ENCODE assay signal across 8 cellular contexts in the genomic region with DNA sequence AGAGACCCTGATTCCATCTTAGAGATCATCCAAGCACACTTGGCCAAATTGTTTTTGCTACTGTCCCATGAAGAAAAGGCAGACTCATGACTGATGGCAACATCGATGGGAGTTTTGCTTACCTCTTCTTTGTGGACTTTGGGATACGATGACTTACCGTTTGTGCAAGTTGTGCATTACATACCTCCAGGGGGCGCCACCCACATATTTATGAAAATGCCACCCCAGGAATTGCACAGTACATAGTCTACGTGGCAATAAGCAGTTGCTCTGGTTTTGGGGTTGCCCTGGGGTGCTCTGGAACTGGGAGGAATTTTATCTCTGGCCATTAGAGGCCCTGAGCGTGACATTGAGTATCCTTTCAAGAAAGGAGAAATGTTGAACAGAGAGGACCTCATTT.
A peak's percentile ranks its signal among the peaks of the same experiment; 100 is the strongest.
DNase-seq lines count a peak whose midpoint lies in the region; TF ChIP-seq lines count a peak whose summit lies in the region.
"Not testable (repeated sequence)": the region's sequence is repeated elsewhere in the genome, so short reads cannot be mapped to it uniquely, and the experiment has no call there.

No MANE protein-coding gene starts in this region.

- H3K4me1 ChIP-seq in CD4-positive, alpha-beta memory T cell (ENCODE audit: insufficient read depth, low read length); OCI-LY1 (ENCODE audit: insufficient read depth, low read length, severe bottlenecking): not testable (repeated sequence)

- CTCF ChIA-PET in CD4-positive, alpha-beta memory T cell (lab: Charles Lee; ENCODE audit: partially characterized antibody) = interaction anchor here (1.1 kb wide), 1 partner anchor 138 kb away, joined by 4 read pairs; no protein-coding TSS in a partner anchor

- not testable (repeated sequence) for H3K27ac ChIP-seq in CD4-positive, alpha-beta memory T cell (ENCODE audit: low read depth, low read length); OCI-LY1 (ENCODE audit: low read depth, low read length, poor library complexity, severe bottlenecking); neural cell (ENCODE audit: low read length)

- H3K4me3 Mint-ChIP-seq in CD4-positive, alpha-beta memory T cell; activated naive CD8-positive, alpha-beta T cell treated with anti-CD3 and anti-CD28 coated beads for 36 hours: not testable (repeated sequence)

- not testable (repeated sequence) for H4K20me1 ChIP-seq in OCI-LY1 (ENCODE audit: insufficient read depth, low read length); neural cell (ENCODE audit: insufficient read depth)

- H3K4me2 ChIP-seq in OCI-LY1 (ENCODE audit: low read length); neural cell (ENCODE audit: low read length): not testable (repeated sequence)

- TF ChIP-seq EP300 in neural cell (conservative IDR thresholded peaks at IDR 0.05; ENCODE audit: poor library complexity, severe bottlenecking) = not testable (repeated sequence)

- H3K27me3 Mint-ChIP-seq in CD4-positive, alpha-beta memory T cell = peaks cover 11 to 14% of the 10 kb centered on the region in 2 donors
- peaks cover 10% of the 10 kb centered on the region for H3K27me3 Mint-ChIP-seq in activated naive CD8-positive, alpha-beta T cell treated with anti-CD3 and anti-CD28 coated beads for 36 hours

- not testable (repeated sequence) for H3K9me3 Mint-ChIP-seq in CD4-positive, alpha-beta memory T cell
- H3K9me3 Mint-ChIP-seq in activated naive CD8-positive, alpha-beta T cell treated with anti-CD3 and anti-CD28 coated beads for 36 hours = peaks cover 11% of the 10 kb centered on the region

- H3K79me2 ChIP-seq in OCI-LY1 (ENCODE audit: insufficient read depth, low read length); neural cell (replicated peaks; ENCODE audit: insufficient read depth, low read length): not testable (repeated sequence)

- POLR2A ChIA-PET in CD4-positive, alpha-beta memory T cell (lab: Charles Lee; ENCODE audit: partially characterized antibody) = not testable (repeated sequence)

- not testable (repeated sequence) for H3F3A ChIP-seq in OCI-LY1 (ENCODE audit: insufficient read depth, low read length); neural cell (ENCODE audit: insufficient read depth, low read length, poor library complexity, severe bottlenecking)

- not testable (repeated sequence) for H3K4me1 Mint-ChIP-seq in CD4-positive, alpha-beta memory T cell; activated naive CD8-positive, alpha-beta T cell treated with anti-CD3 and anti-CD28 coated beads for 36 hours

- not testable (repeated sequence) for H3K4me3 ChIP-seq in CD4-positive, alpha-beta memory T cell (ENCODE audit: low read length in 2 of 2); OCI-LY1 (ENCODE audit: low read depth, low read length, poor library complexity, severe bottlenecking); neural cell (ENCODE audit: low read length)

- peak; percentile 32; the same call in 1 of the 2 replicates for TF ChIP-seq CTCF in OCI-LY1 (IDR thresholded peaks at IDR 0.05; ENCODE audit: low read length)
- peak; percentile 25 for TF ChIP-seq CTCF in neural cell (IDR thresholded peaks at IDR 0.05; ENCODE audit: poor library complexity, severe bottlenecking)

- H3K9ac ChIP-seq in OCI-LY1 (ENCODE audit: low read length); neural cell (ENCODE audit: low read length): not testable (repeated sequence)

- intact Hi-C loops in CD4-positive, alpha-beta memory T cell (cut with micrococcal nuclease) = loop anchor here (1.0 to 2.0 kb wide), 3 partner anchors 92 to 1252 kb away; no protein-coding TSS in a partner anchor

- H3K27ac Mint-ChIP-seq in CD4-positive, alpha-beta memory T cell; activated naive CD8-positive, alpha-beta T cell treated with anti-CD3 and anti-CD28 coated beads for 36 hours: not testable (repeated sequence)

- H3K36me3 Mint-ChIP-seq in CD4-positive, alpha-beta memory T cell; activated naive CD8-positive, alpha-beta T cell treated with anti-CD3 and anti-CD28 coated beads for 36 hours: not testable (repeated sequence)

- DNase-seq in CD4-positive, alpha-beta memory T cell = peak; percentile 42 to 63 (median 59)
- DNase-seq in HUDEP-2 (lab: John Stamatoyannopoulos, UW; ENCODE audit: unreplicated experiment in 76 of 76) (peak in 54 of 76 experiments; percentile 2 to 69 (median 39)), glomerular visceral epithelial cell (ENCODE audit: extremely low spot score) (peak; percentile 36)
- DNase-seq in activated CD4-positive, alpha-beta T cell treated with anti-CD3 and anti-CD28 coated beads for 24 hours (ENCODE audit: low read depth in 2 of 2) = peak; percentile 39 to 56
- DNase-seq in activated naive CD8-positive, alpha-beta T cell treated with anti-CD3 and anti-CD28 coated beads for 36 hours = peak; percentile 38
- DNase-seq in stimulated activated CD8-positive, alpha-beta memory T cell treated with anti-CD3 and anti-CD28 coated beads, Interleukin-2, amount 100 ng/mL, for 1 hour (ENCODE audit: low read depth in 2 of 2) = peak; percentile 8 to 32

- not testable (repeated sequence) for H3K9me2 ChIP-seq in OCI-LY1 (ENCODE audit: low read depth, low read length); neural cell (ENCODE audit: insufficient read depth, low read length)

- not testable (repeated sequence) for TF ChIP-seq RAD21 in neural cell (conservative IDR thresholded peaks at IDR 0.05)

- H3K36me3 ChIP-seq in CD4-positive, alpha-beta memory T cell (ENCODE audit: insufficient read depth, low read length); OCI-LY1 (ENCODE audit: insufficient read depth, low read length); neural cell (ENCODE audit: insufficient read depth, low read length): not testable (repeated sequence)

- not testable (repeated sequence) for H3K27me3 ChIP-seq in CD4-positive, alpha-beta memory T cell (ENCODE audit: insufficient read depth, low read length); OCI-LY1 (ENCODE audit: insufficient read depth, low read length); neural cell (ENCODE audit: insufficient read depth, low read depth, low read length)

- not testable (repeated sequence) for H2AFZ ChIP-seq in OCI-LY1 (ENCODE audit: low read length); neural cell (ENCODE audit: low read depth, low read length)

- H3K9me3 ChIP-seq in CD4-positive, alpha-beta memory T cell (ENCODE audit: control insufficient read depth in 1 of 2, low read length in 2 of 2); OCI-LY1 (ENCODE audit: low read length); neural cell (ENCODE audit: low read length): not testable (repeated sequence)

TF ChIP-seq in neural cell, 6 proteins besides CTCF, POLR2A, EP300 and RAD21:
- peak; percentile 18 for TF ChIP-seq SMC3 (conservative IDR thresholded peaks at IDR 0.05; ENCODE audit: poor library complexity)
